In genomic region chr17:72123964-72124791, GRCh38 we compare ENCODE assay signal across 10 cellular contexts. TPM values are rescaled to one million over a fixed set of nuclear protein-coding genes. Genes with fewer than 3 reads are reported as not detected.
A peak's percentile ranks its signal among the peaks of the same experiment; 100 is the strongest.
DNase-seq lines count a peak whose midpoint lies in the region; ATAC-seq and TF ChIP-seq lines count a peak whose summit lies in the region.
"Had no signal": no experiment of that assay in that cellular context is flagged by ENCODE, and none has a peak within 500 bp of the region (broad histone marks: within the 10 kb centered on the region; RNA-seq: fewer than 3 reads in every experiment).

No MANE protein-coding gene starts in this region.

- H3K9me3 ChIP-seq in ES-I3 (ENCODE audit: control insufficient read depth, insufficient read depth, low read length) (no peaks in the 10 kb centered on the region), T-helper 17 cell (ENCODE audit: control insufficient read depth, low read length, poor library complexity, severe bottlenecking) (no peaks in the 10 kb centered on the region), prostate gland (no peaks in the 10 kb centered on the region)
- H3K9me3 ChIP-seq: ascending aorta had no signal

- H3K36me3 ChIP-seq in ES-I3 (ENCODE audit: insufficient read depth, low read length) = no peaks in the 10 kb centered on the region
- H3K36me3 ChIP-seq in prostate gland = no peaks in the 10 kb centered on the region
- H3K36me3 ChIP-seq: ascending aorta had no signal

- TF ChIP-seq CTCF in glutamatergic neuron (IDR thresholded peaks at IDR 0.05; ENCODE audit: partially characterized antibody, unreplicated experiment) (no peak), prostate gland (IDR thresholded peaks at IDR 0.05) (no peak)

- peaks cover 35% of the 10 kb centered on the region for H3K27me3 Mint-ChIP-seq in T-helper 17 cell
- H3K27me3 Mint-ChIP-seq in glutamatergic neuron (ENCODE audit: unreplicated experiment) = peaks cover 15% of the 10 kb centered on the region

- H3K4me3 Mint-ChIP-seq in T-helper 17 cell (peak overlapping the region; percentile 19), glutamatergic neuron (ENCODE audit: unreplicated experiment) (peak overlapping the region; percentile 63)

- H3K4me1 Mint-ChIP-seq in T-helper 17 cell (peaks cover 6% of the 10 kb centered on the region), glutamatergic neuron (ENCODE audit: low read depth, unreplicated experiment) (peaks cover 26% of the 10 kb centered on the region)

- no peak for ATAC-seq in T-helper 17 cell
- ATAC-seq in GM18907 (IDR thresholded peaks at IDR 0.05; ENCODE audit: unreplicated experiment) = no peak
- no peak for ATAC-seq in GM21360 (IDR thresholded peaks at IDR 0.05; ENCODE audit: unreplicated experiment)

- H3K4me1 ChIP-seq in ES-I3 (ENCODE audit: insufficient read depth, low read length) (peaks cover 33% of the 10 kb centered on the region), prostate gland (replicated peaks) (no peaks in the 10 kb centered on the region)

- no peak for TF ChIP-seq POLR2A in prostate gland (IDR thresholded peaks at IDR 0.05)

- peak overlapping the region; percentile 84; the same call in 1 of the 2 replicates for H3K9ac ChIP-seq in ES-I3 (ENCODE audit: low read depth, low read length)

- 41% methylated on average over 35 of the region's 38 CpGs for WGBS in prostate gland

- peak overlapping the region; percentile 86 to 90 for H3K27ac ChIP-seq in prostate gland
- H3K27ac ChIP-seq: ascending aorta had no signal

- no peak for DNase-seq in T-helper 17 cell
- DNase-seq in glutamatergic neuron = peak; percentile 54
- DNase-seq in prostate gland (ENCODE audit: low spot score) = no peak
- DNase-seq in NCI-H1417 treated with DMSO at 0.1 percent for 48 hours (lab: John Stamatoyannopoulos, UW) = no peak
- no peak for DNase-seq in cerebellum (ENCODE audit: low spot score)
- DNase-seq: NCI-H1436 treated with DMSO at 0.1 percent for 48 hours had no signal

- H3K27me3 ChIP-seq in prostate gland (replicated peaks; ENCODE audit: insufficient read depth) = no peaks in the 10 kb centered on the region

- H3K27ac Mint-ChIP-seq in T-helper 17 cell (no peak overlapping the region), glutamatergic neuron (ENCODE audit: unreplicated experiment) (peak overlapping the region; percentile 28)

- peaks cover 8% of the 10 kb centered on the region for H3K36me3 Mint-ChIP-seq in T-helper 17 cell (ENCODE audit: low read depth)
- H3K36me3 Mint-ChIP-seq in glutamatergic neuron (ENCODE audit: unreplicated experiment) = peaks cover 4% of the 10 kb centered on the region

- peak overlapping the region; percentile 78 to 81 for H3K4me3 ChIP-seq in prostate gland
- H3K4me3 ChIP-seq: ascending aorta had no signal

- intact Hi-C loops in prostate gland (cut with DNase I) = no loop called here

- H3K9me3 Mint-ChIP-seq in glutamatergic neuron (ENCODE audit: unreplicated experiment) = peaks cover 6% of the 10 kb centered on the region

RNA-seq across cellular contexts. Expression of gene SOX9, which starts 3.4 kb away (rescaled TPM):
- total RNA-seq in T-helper 17 cell = not detected
- total RNA-seq in glutamatergic neuron (ENCODE audit: unreplicated experiment) = 1.6 TPM
- 100 to 1,000 TPM in 1 of 2 donors, 10 to 100 TPM in 1; 92.8 to 204 TPM for total RNA-seq in prostate gland
- 22.3 TPM for total RNA-seq in cerebellum
